15 cellular contexts compared by ENCODE assay signal in the genomic region with DNA sequence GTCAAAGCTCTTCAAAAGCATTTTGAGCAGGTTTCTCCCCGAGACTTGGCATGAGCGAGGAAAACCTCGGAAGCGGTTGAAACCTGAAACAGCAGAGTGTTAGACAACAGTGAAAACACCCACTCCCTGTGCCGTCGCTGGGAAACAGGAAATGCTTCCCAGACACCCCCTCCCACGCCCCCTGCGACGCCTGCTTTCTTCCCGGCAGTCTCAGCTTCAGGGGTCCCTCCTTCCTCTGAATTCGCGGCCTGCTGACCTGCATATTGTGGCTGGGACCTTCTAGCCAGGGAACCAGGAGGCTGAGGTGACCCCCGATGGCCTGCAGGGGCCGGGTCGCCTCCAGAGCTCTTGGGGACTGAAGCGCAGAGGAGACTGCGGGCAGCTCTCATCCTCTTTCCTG.
DNase-seq lines count a peak whose midpoint lies in the region; ATAC-seq, FAIRE-seq and TF ChIP-seq lines count a peak whose summit lies in the region.
"Had no signal": no experiment of that assay in that cellular context is flagged by ENCODE, and none has a peak within 500 bp of the region (broad histone marks: within the 10 kb centered on the region; RNA-seq: fewer than 3 reads in every experiment).

No MANE protein-coding gene starts in this region.

- intact Hi-C loops in kidney (cut with DNase I) = no loop called here

- POLR2A ChIA-PET in HEK293 (lab: Yijun Ruan, JAX) = interaction anchor here (1.2 kb wide), 1 partner anchor 618 kb away, joined by 3 read pairs; the partner anchor contains the start of genes ASB7 and LINS1

- ATAC-seq in GM18858 (IDR thresholded peaks at IDR 0.05; ENCODE audit: unreplicated experiment) (no peak), HG02885 (IDR thresholded peaks at IDR 0.05; ENCODE audit: poor library complexity, unreplicated experiment) (no peak), GM19395 (IDR thresholded peaks at IDR 0.05; ENCODE audit: unreplicated experiment) (no peak), GM21423 (IDR thresholded peaks at IDR 0.05; ENCODE audit: unreplicated experiment) (no peak)

- H3K27ac ChIP-seq in HEK293 (ENCODE audit: extremely low read depth, low read depth, low read length) (no peak overlapping the region), kidney (ENCODE audit: low read depth in 2 of 2, low read length in 2 of 2) (peak overlapping the region; percentile 22 to 28), parathyroid adenoma (no peak overlapping the region)

- H3K4me1 ChIP-seq in HEK293 (ENCODE audit: control insufficient read depth, insufficient read depth, low read length) (no peaks in the 10 kb centered on the region), kidney (ENCODE audit: control insufficient read depth in 1 of 2, insufficient read depth in 1 of 2, low read depth in 1 of 2, low read length in 2 of 2) (peaks cover 0 to 9% of the 10 kb centered on the region in 2 donors), parathyroid adenoma (no peaks in the 10 kb centered on the region)

- no peaks in the 10 kb centered on the region for H3K27me3 ChIP-seq in parathyroid adenoma (ENCODE audit: control insufficient read depth, insufficient read depth, low read length)
- H3K27me3 ChIP-seq: esophagus squamous epithelium had no signal

- no peaks in the 10 kb centered on the region for H3K79me2 ChIP-seq in parathyroid adenoma

- DNase-seq in choroid plexus epithelial cell (ENCODE audit: low read depth) (peak; percentile 39), kidney (peak; percentile 46)
- DNase-seq: activated CD4-positive, alpha-beta T cell treated with anti-CD3 and anti-CD28 coated beads for 4 hours; DMS79; dorsolateral prefrontal cortex; esophagus squamous epithelium; NCI-H1105 treated with DMSO at 0.1 percent for 48 hours; NCI-H524 treated with DMSO at 0.1 percent for 48 hours had no signal

- TF ChIP-seq CTCF in HEK293 (tag by site-specific recombination; IDR thresholded peaks at IDR 0.05) (no peak), choroid plexus epithelial cell (conservative IDR thresholded peaks at IDR 0.05; ENCODE audit: low read depth, low read length) (no peak), kidney (IDR thresholded peaks at IDR 0.05; ENCODE audit: borderline replicate concordance, extremely low read depth, insufficient read depth) (no peak), parathyroid adenoma (IDR thresholded peaks at IDR 0.05) (no peak)

- H3K4me2 ChIP-seq in parathyroid adenoma (ENCODE audit: low read length) = no peak overlapping the region

- H3K9ac ChIP-seq in kidney (ENCODE audit: low read length in 2 of 2) = no peak overlapping the region
- H3K9ac ChIP-seq in parathyroid adenoma = no peak overlapping the region

- no peak for FAIRE-seq in kidney (lab: Jason Lieb, UNC)
- FAIRE-seq: bronchial epithelial cell had no signal

- H3K36me3 ChIP-seq in HEK293 (ENCODE audit: control insufficient read depth in 2 of 2, insufficient read depth in 1 of 2, low read length in 2 of 2) (no peaks in the 10 kb centered on the region), kidney (ENCODE audit: control insufficient read depth in 1 of 2, insufficient read depth in 2 of 2, low read length in 2 of 2) (no peaks in the 10 kb centered on the region), parathyroid adenoma (ENCODE audit: control insufficient read depth, insufficient read depth, low read length) (no peaks in the 10 kb centered on the region)
- H3K36me3 ChIP-seq: esophagus squamous epithelium had no signal

- CTCF ChIA-PET in HEK293 (lab: Yijun Ruan, JAX) = no interaction called here

- peak overlapping the region; percentile 5 for H2AFZ ChIP-seq in parathyroid adenoma

- H3K4me3 ChIP-seq in HEK293 (ENCODE audit: low read depth, low read length) (no peak overlapping the region), choroid plexus epithelial cell (ENCODE audit: low read depth, low read length) (no peak overlapping the region), kidney (ENCODE audit: low read length in 2 of 2) (no peak overlapping the region), parathyroid adenoma (ENCODE audit: low read depth, low read length) (no peak overlapping the region)
- H3K4me3 ChIP-seq: dorsolateral prefrontal cortex, esophagus squamous epithelium had no signal

- H3K9me3 ChIP-seq in HEK293 (ENCODE audit: control insufficient read depth, insufficient read depth, low read depth, low read length) = no peaks in the 10 kb centered on the region
- H3K9me3 ChIP-seq in kidney (ENCODE audit: control insufficient read depth in 1 of 2, low read length in 2 of 2) = no peaks in the 10 kb centered on the region
- no peaks in the 10 kb centered on the region for H3K9me3 ChIP-seq in parathyroid adenoma (ENCODE audit: control insufficient read depth, low read length)
- H3K9me3 ChIP-seq: esophagus squamous epithelium had no signal

TF ChIP-seq in HEK293, 187 proteins besides CTCF, POLR2A, EP300 and RAD21:
- no peak for TF ChIP-seq KLF17 (tag by site-specific recombination; IDR thresholded peaks at IDR 0.05)
- 0 out of 2 replicates have a peak, but pooled peaks have one; percentile 22 for TF ChIP-seq ZFHX2 (tag by site-specific recombination; conservative IDR thresholded peaks at IDR 0.05)
TF ChIP-seq in HEK293: peak in this region for 1.

Comparison
In these comparisons a context has a peak if more than half of its experiments do, and no peak if none do; other contexts are left out.
1. H3K27ac ChIP-seq: peak in kidney (2 of 2); none in HEK293 (single experiment) and parathyroid adenoma (single experiment).